Comparison of ENCODE assay signal across 19 cellular contexts in genomic region chr1:96515430-96515829, GRCh38.
DNase-seq lines count a peak whose midpoint lies in the region; ATAC-seq lines count a peak whose summit lies in the region.
"Had no signal": no experiment of that assay in that cellular context is flagged by ENCODE, and none has a peak within 500 bp of the region (broad histone marks: within the 10 kb centered on the region; RNA-seq: fewer than 3 reads in every experiment).

No MANE protein-coding gene starts in this region.

- H3K9me3 Mint-ChIP-seq in stimulated activated naive B cell treated with anti-CD40 and anti-IgM and Interleukin-4, amounts not matched to agents 10 μg/mL and 1 μg/mL and 100 μg/mL, for 72 hours: peaks cover 0 to 2% of the 10 kb centered on the region in 2 donors

- peaks cover 0 to 1% of the 10 kb centered on the region in 2 donors for H3K27me3 Mint-ChIP-seq in stimulated activated naive B cell treated with anti-CD40 and anti-IgM and Interleukin-4, amounts not matched to agents 10 μg/mL and 1 μg/mL and 100 μg/mL, for 72 hours

- peaks cover 3 to 8% of the 10 kb centered on the region in 2 donors for H3K4me1 Mint-ChIP-seq in stimulated activated naive B cell treated with anti-CD40 and anti-IgM and Interleukin-4, amounts not matched to agents 10 μg/mL and 1 μg/mL and 100 μg/mL, for 72 hours

- no peak for DNase-seq in stimulated activated naive B cell treated with anti-CD40 and anti-IgM and Interleukin-4, amounts not matched to agents 10 μg/mL and 1 μg/mL and 100 μg/mL, for 72 hours
- DNase-seq in activated CD4-positive, alpha-beta T cell treated with anti-CD3 and anti-CD28 coated beads for 48 hours: no peak
- DNase-seq in UCSD-AML1 (lab: John Stamatoyannopoulos, UW; ENCODE audit: unreplicated experiment): no peak
- DNase-seq in DMS53 (lab: John Stamatoyannopoulos, UW): no peak
- DNase-seq: activated T-cell treated with anti-CD3 and anti-CD28 coated beads for 4 hours; amygdala; COR-L47; gastrocnemius medialis; Kasumi-1; naive thymus-derived CD4-positive, alpha-beta T cell; NCI-H226; sigmoid colon; testis; WERI-Rb-1 had no signal

- H3K36me3 Mint-ChIP-seq in stimulated activated naive B cell treated with anti-CD40 and anti-IgM and Interleukin-4, amounts not matched to agents 10 μg/mL and 1 μg/mL and 100 μg/mL, for 72 hours: no peaks in the 10 kb centered on the region
- H3K36me3 Mint-ChIP-seq: naive thymus-derived CD4-positive, alpha-beta T cell had no signal

- H3K27ac Mint-ChIP-seq in stimulated activated naive B cell treated with anti-CD40 and anti-IgM and Interleukin-4, amounts not matched to agents 10 μg/mL and 1 μg/mL and 100 μg/mL, for 72 hours: no peak overlapping the region
- H3K27ac Mint-ChIP-seq: naive thymus-derived CD4-positive, alpha-beta T cell had no signal

- ATAC-seq in GM19351 (IDR thresholded peaks at IDR 0.05; ENCODE audit: unreplicated experiment) (peak; percentile 93), HG02588 (IDR thresholded peaks at IDR 0.05; ENCODE audit: unreplicated experiment) (peak; percentile 89), HG03159 (IDR thresholded peaks at IDR 0.05; ENCODE audit: unreplicated experiment) (peak; percentile 96)
- ATAC-seq in stimulated activated naive B cell treated with anti-CD40 and anti-IgM and Interleukin-4, amounts not matched to agents 10 μg/mL and 1 μg/mL and 100 μg/mL, for 72 hours (replicated peaks): peak; percentile 82 to 87
- ATAC-seq: gastrocnemius medialis; HCT116; naive thymus-derived CD4-positive, alpha-beta T cell; Right ventricle myocardium inferior had no signal

- no peak overlapping the region for H3K4me3 Mint-ChIP-seq in stimulated activated naive B cell treated with anti-CD40 and anti-IgM and Interleukin-4, amounts not matched to agents 10 μg/mL and 1 μg/mL and 100 μg/mL, for 72 hours
- H3K4me3 Mint-ChIP-seq: naive thymus-derived CD4-positive, alpha-beta T cell had no signal
